3 cellular contexts compared by ENCODE assay signal in genomic region chr11:43760902-43761301, GRCh38.
"Had no signal": no experiment of that assay in that cellular context is flagged by ENCODE, and none has a peak within 500 bp of the region (broad histone marks: within the 10 kb centered on the region; RNA-seq: fewer than 3 reads in every experiment).

No MANE protein-coding gene starts in this region.

- H3K4me3 ChIP-seq: GM12878 had no signal

- ATAC-seq: GM12878 had no signal

- DNase-seq: GDM1, GF-D8 had no signal
